30 cellular contexts compared by ENCODE assay signal in the genomic region with DNA sequence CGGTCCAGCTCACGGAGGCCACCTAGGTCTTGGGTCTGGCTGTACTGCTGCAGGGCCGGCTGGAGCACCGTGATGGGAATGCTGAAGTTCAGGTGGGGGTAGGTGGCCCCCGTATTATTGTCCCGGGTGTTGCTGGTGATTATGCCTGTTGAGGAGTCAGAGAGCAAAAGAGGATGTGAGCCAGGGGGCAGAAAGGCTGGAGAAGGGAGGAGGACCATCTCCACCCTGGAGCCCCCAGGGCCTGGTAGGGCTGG.
"Had no signal": no experiment of that assay in that cellular context is flagged by ENCODE, and none has a peak within 500 bp of the region (broad histone marks: within the 10 kb centered on the region; RNA-seq: fewer than 3 reads in every experiment).

No MANE protein-coding gene starts in this region.

- H3K9me3 Mint-ChIP-seq: activated CD4-positive, alpha-beta T cell treated with anti-CD3 and anti-CD28 coated beads, Interleukin-2, amount 10 ng/mL, durations not matched to agents 24 days and 14 days; activated CD8-positive, alpha-beta T cell treated with anti-CD3 and anti-CD28 coated beads for 36 hours; activated naive CD4-positive, alpha-beta T cell treated with anti-CD3 and anti-CD28 coated beads, Interleukin-2, amount 50 U/mL, for 24 hours; central memory CD8-positive, alpha-beta T cell; WTC11 had no signal

- DNase-seq: activated CD4-positive, alpha-beta T cell treated with anti-CD3 and anti-CD28 coated beads, Interleukin-2, amount 10 ng/mL, durations not matched to agents 24 days and 14 days; activated CD4-positive, CD25-positive, alpha-beta regulatory T cell treated with anti-CD3 and anti-CD28 coated beads, Interleukin-2, amount 50 U/mL, for 72 hours; activated CD8-positive, alpha-beta memory T cell treated with anti-CD3 and anti-CD28 coated beads, Interleukin-2, amount 50 U/mL, for 4 hours; activated CD8-positive, alpha-beta T cell treated with anti-CD3 and anti-CD28 coated beads for 36 hours; activated naive CD4-positive, alpha-beta T cell; amygdala; MG63; MV-4-11; NCI-H1092 treated with DMSO at 0.1 percent for 48 hours; NCI-H1417 treated with DMSO at 0.1 percent for 48 hours; NCI-H1694; NCI-H2029; NCI-H2107; NCI-H2171 treated with DMSO at 0.1 percent for 48 hours; NCI-H226; NCI-H510A; NCI-H526 treated with DMSO at 0.1 percent for 48 hours; NCI-H82; OCI-M1; Right ventricle myocardium superior; RPMI8226; SJCRH30; SK-N-SH; T-helper 1 cell; T-helper 9 cell had no signal

- H3K36me3 Mint-ChIP-seq: brain, WTC11 had no signal

- H3K4me3 ChIP-seq: MG63, SJCRH30 had no signal

- H3K4me3 Mint-ChIP-seq: activated CD4-positive, alpha-beta T cell treated with anti-CD3 and anti-CD28 coated beads, Interleukin-2, amount 10 ng/mL, durations not matched to agents 24 days and 14 days; activated CD8-positive, alpha-beta T cell treated with anti-CD3 and anti-CD28 coated beads for 36 hours; activated naive CD4-positive, alpha-beta T cell treated with anti-CD3 and anti-CD28 coated beads, Interleukin-2, amount 50 U/mL, for 24 hours; brain; central memory CD8-positive, alpha-beta T cell; WTC11 had no signal

- H3K27ac ChIP-seq: SJCRH30 had no signal

- H3K9me3 ChIP-seq: MG63, SJCRH30, SK-N-SH had no signal

- H3K9ac ChIP-seq: SK-N-SH had no signal

- ATAC-seq: activated CD8-positive, alpha-beta T cell treated with anti-CD3 and anti-CD28 coated beads for 36 hours; Panc1 had no signal

- H3K27me3 Mint-ChIP-seq: activated CD4-positive, alpha-beta T cell treated with anti-CD3 and anti-CD28 coated beads, Interleukin-2, amount 10 ng/mL, durations not matched to agents 24 days and 14 days; activated CD8-positive, alpha-beta T cell treated with anti-CD3 and anti-CD28 coated beads for 36 hours; activated naive CD4-positive, alpha-beta T cell treated with anti-CD3 and anti-CD28 coated beads, Interleukin-2, amount 50 U/mL, for 24 hours; central memory CD8-positive, alpha-beta T cell had no signal

- H3K36me3 ChIP-seq: SJCRH30 had no signal

- H3K27me3 ChIP-seq: MG63, SJCRH30 had no signal

- H3K4me2 ChIP-seq: SK-N-SH had no signal

- H3K27ac Mint-ChIP-seq: activated CD4-positive, alpha-beta T cell treated with anti-CD3 and anti-CD28 coated beads, Interleukin-2, amount 10 ng/mL, durations not matched to agents 24 days and 14 days; brain had no signal
